1 cellular context compared by ENCODE assay signal in the genomic region with DNA sequence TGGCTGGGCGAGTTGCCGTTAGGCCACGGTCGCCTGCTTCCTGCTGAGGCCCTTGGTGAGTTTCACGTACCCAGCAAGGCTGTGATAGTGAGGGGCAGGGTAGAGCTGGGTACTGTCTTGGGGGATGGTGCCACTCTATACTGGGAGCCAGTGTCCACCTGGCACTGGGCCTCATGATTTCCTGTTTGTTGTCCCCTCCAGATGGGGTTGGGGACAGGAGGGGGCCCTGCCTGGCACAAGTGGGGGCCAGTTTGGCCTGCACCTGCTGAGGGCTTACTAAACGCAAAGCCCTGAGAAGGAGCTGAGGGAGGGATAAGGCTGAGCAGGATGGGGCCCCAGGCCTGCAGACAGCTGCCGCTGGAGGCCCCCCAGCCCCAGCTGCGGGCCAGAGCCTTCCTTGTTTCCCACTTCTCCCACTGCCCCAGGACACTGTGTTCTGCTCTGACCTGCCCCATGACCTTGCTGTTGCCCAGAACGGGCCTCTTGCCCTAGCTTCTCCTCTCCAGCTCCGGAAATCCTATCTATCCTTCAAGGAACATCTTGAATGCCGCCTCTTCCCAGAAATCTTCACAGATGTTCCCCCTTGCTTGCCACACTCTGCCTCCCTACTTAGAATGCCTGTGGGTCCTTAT.
TF ChIP-seq lines count a peak whose summit lies in the region.

No MANE protein-coding gene starts in this region.

TF ChIP-seq in SK-N-SH, 30 proteins besides CTCF, POLR2A, EP300 and RAD21 (continued from another document):
- TF ChIP-seq, protein P1, sequence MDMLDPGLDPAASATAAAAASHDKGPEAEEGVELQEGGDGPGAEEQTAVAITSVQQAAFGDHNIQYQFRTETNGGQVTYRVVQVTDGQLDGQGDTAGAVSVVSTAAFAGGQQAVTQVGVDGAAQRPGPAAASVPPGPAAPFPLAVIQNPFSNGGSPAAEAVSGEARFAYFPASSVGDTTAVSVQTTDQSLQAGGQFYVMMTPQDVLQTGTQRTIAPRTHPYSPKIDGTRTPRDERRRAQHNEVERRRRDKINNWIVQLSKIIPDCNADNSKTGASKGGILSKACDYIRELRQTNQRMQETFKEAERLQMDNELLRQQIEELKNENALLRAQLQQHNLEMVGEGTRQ (IDR thresholded peaks at IDR 0.05; ENCODE audit: borderline replicate concordance, low read depth, low read length), result no peak
- TF ChIP-seq, protein P2, sequence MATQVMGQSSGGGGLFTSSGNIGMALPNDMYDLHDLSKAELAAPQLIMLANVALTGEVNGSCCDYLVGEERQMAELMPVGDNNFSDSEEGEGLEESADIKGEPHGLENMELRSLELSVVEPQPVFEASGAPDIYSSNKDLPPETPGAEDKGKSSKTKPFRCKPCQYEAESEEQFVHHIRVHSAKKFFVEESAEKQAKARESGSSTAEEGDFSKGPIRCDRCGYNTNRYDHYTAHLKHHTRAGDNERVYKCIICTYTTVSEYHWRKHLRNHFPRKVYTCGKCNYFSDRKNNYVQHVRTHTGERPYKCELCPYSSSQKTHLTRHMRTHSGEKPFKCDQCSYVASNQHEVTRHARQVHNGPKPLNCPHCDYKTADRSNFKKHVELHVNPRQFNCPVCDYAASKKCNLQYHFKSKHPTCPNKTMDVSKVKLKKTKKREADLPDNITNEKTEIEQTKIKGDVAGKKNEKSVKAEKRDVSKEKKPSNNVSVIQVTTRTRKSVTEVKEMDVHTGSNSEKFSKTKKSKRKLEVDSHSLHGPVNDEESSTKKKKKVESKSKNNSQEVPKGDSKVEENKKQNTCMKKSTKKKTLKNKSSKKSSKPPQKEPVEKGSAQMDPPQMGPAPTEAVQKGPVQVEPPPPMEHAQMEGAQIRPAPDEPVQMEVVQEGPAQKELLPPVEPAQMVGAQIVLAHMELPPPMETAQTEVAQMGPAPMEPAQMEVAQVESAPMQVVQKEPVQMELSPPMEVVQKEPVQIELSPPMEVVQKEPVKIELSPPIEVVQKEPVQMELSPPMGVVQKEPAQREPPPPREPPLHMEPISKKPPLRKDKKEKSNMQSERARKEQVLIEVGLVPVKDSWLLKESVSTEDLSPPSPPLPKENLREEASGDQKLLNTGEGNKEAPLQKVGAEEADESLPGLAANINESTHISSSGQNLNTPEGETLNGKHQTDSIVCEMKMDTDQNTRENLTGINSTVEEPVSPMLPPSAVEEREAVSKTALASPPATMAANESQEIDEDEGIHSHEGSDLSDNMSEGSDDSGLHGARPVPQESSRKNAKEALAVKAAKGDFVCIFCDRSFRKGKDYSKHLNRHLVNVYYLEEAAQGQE (IDR thresholded peaks at IDR 0.05; ENCODE audit: low read depth, low read length), result no peak
- TF ChIP-seq, protein P3, sequence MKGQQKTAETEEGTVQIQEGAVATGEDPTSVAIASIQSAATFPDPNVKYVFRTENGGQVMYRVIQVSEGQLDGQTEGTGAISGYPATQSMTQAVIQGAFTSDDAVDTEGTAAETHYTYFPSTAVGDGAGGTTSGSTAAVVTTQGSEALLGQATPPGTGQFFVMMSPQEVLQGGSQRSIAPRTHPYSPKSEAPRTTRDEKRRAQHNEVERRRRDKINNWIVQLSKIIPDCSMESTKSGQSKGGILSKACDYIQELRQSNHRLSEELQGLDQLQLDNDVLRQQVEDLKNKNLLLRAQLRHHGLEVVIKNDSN (IDR thresholded peaks at IDR 0.05; ENCODE audit: borderline replicate concordance, low read depth), result no peak
- TF ChIP-seq POLR2AphosphoS5 (IDR thresholded peaks at IDR 0.05; ENCODE audit: low read depth, low read length), result no peak
- no peak for TF ChIP-seq TCF12 (IDR thresholded peaks at IDR 0.05)
- TF ChIP-seq, protein P4, sequence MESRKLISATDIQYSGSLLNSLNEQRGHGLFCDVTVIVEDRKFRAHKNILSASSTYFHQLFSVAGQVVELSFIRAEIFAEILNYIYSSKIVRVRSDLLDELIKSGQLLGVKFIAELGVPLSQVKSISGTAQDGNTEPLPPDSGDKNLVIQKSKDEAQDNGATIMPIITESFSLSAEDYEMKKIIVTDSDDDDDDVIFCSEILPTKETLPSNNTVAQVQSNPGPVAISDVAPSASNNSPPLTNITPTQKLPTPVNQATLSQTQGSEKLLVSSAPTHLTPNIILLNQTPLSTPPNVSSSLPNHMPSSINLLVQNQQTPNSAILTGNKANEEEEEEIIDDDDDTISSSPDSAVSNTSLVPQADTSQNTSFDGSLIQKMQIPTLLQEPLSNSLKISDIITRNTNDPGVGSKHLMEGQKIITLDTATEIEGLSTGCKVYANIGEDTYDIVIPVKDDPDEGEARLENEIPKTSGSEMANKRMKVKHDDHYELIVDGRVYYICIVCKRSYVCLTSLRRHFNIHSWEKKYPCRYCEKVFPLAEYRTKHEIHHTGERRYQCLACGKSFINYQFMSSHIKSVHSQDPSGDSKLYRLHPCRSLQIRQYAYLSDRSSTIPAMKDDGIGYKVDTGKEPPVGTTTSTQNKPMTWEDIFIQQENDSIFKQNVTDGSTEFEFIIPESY (IDR thresholded peaks at IDR 0.05; ENCODE audit: borderline replicate concordance, low read depth), result no peak
- no peak for TF ChIP-seq RFX5 (IDR thresholded peaks at IDR 0.05; ENCODE audit: low read length)
- TF ChIP-seq NRF1 (IDR thresholded peaks at IDR 0.05; ENCODE audit: low read depth, low read length), result no peak
- TF ChIP-seq JUND (IDR thresholded peaks at IDR 0.05), result no peak
